27 cellular contexts compared by ENCODE assay signal in the genomic region with DNA sequence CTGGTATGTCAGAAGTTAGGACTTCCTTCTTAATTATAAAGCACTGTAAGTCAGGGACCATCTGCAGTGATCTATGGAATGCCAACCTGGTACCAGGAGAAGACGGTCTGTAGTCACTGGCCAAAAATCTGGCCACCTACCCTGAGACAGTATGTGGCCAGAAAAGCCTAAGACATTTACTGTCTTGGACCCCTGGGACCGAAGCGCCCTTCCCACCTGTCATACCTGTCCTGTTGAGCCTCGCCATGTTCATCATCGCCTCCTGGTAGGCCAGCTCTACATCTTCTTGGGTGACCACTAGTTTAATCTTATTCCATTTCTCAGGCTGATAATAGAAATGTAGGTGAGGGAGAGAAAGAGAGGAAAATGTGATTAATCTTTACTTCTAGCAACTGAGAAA.
"Had no signal": no experiment of that assay in that cellular context is flagged by ENCODE, and none has a peak within 500 bp of the region (broad histone marks: within the 10 kb centered on the region; RNA-seq: fewer than 3 reads in every experiment).

No MANE protein-coding gene starts in this region.

- H3K9ac ChIP-seq: parathyroid adenoma had no signal

- H3K27me3 Mint-ChIP-seq: memory B cell; progenitor cell of endocrine pancreas; stimulated activated naive CD8-positive, alpha-beta T cell treated with anti-CD3 and anti-CD28 coated beads, Interleukin-15, amount 100 ng/mL, for 72 hours had no signal

- H3K4me3 Mint-ChIP-seq: immature natural killer cell; memory B cell; natural killer cell; neural crest cell; stimulated activated naive CD8-positive, alpha-beta T cell treated with anti-CD3 and anti-CD28 coated beads, Interleukin-15, amount 100 ng/mL, for 72 hours had no signal

- H3K9me3 Mint-ChIP-seq: immature natural killer cell; natural killer cell; stimulated activated naive CD8-positive, alpha-beta T cell treated with anti-CD3 and anti-CD28 coated beads, Interleukin-15, amount 100 ng/mL, for 72 hours had no signal

- H3K27ac ChIP-seq: dorsolateral prefrontal cortex, epithelial cell of prostate, foreskin keratinocyte, neutrophil, parathyroid adenoma, right lobe of liver, suprapubic skin, transverse colon had no signal

- DNase-seq: dorsolateral prefrontal cortex; effector CD4-positive, alpha-beta T cell; foreskin keratinocyte; glutamatergic neuron; hypothalamus; immature natural killer cell; islet precursor cell; kidney glomerular epithelial cell; left colon; natural killer cell; right lobe of liver; small intestine; stimulated activated CD4-positive, alpha-beta T cell treated with anti-CD3 and anti-CD28 coated beads, Interleukin-15, amount 100 ng/mL, for 24 hours; stimulated activated CD4-positive, alpha-beta T cell treated with anti-CD3 and anti-CD28 coated beads, Interleukin-2, amount 100 ng/mL, for 48 hours; stimulated activated naive CD4-positive, alpha-beta T cell; stimulated activated naive CD8-positive, alpha-beta T cell treated with anti-CD3 and anti-CD28 coated beads, Interleukin-15, amount 100 ng/mL, for 72 hours; transverse colon had no signal

- H3K4me3 ChIP-seq: dorsolateral prefrontal cortex, heart right ventricle, lung, right lobe of liver, suprapubic skin, transverse colon had no signal

- H2AFZ ChIP-seq: parathyroid adenoma had no signal

- H3K27ac Mint-ChIP-seq: memory B cell had no signal

- H3K9me3 ChIP-seq: neutrophil, right lobe of liver, suprapubic skin, transverse colon had no signal

- ATAC-seq: esophagus mucosa; foreskin keratinocyte; left colon; natural killer cell; right lobe of liver; stimulated activated naive CD8-positive, alpha-beta T cell treated with anti-CD3 and anti-CD28 coated beads, Interleukin-15, amount 100 ng/mL, for 72 hours had no signal

- H3K27me3 ChIP-seq: dorsolateral prefrontal cortex, foreskin keratinocyte, heart right ventricle, neutrophil, right lobe of liver, suprapubic skin, transverse colon had no signal

- H3K4me1 Mint-ChIP-seq: immature natural killer cell; memory B cell; natural killer cell; neural crest cell; stimulated activated naive CD8-positive, alpha-beta T cell treated with anti-CD3 and anti-CD28 coated beads, Interleukin-15, amount 100 ng/mL, for 72 hours had no signal

- H3K4me1 ChIP-seq: foreskin keratinocyte, parathyroid adenoma, right lobe of liver, suprapubic skin had no signal
